ENCODE assay signal across 8 cellular contexts in genomic region chr10:30671011-30671616, GRCh38. TPM values are rescaled to one million over a fixed set of nuclear protein-coding genes. Genes with fewer than 3 reads are reported as not detected.
DNase-seq lines count a peak whose midpoint lies in the region; ATAC-seq, FAIRE-seq and TF ChIP-seq lines count a peak whose summit lies in the region.

No MANE protein-coding gene starts in this region.

- intact Hi-C loops in endothelial cell of umbilical vein (cut with micrococcal nuclease), result loop anchor here (1.0 kb wide), 2 partner anchors 27 to 31 kb away; no protein-coding TSS in a partner anchor

- H3K36me3 ChIP-seq in CD8-positive, alpha-beta memory T cell (ENCODE audit: insufficient read depth, low read length), result no peaks in the 10 kb centered on the region
- no peaks in the 10 kb centered on the region for H3K36me3 ChIP-seq in endothelial cell of umbilical vein (ENCODE audit: control insufficient read depth in 2 of 2, extremely low read depth in 1 of 2, insufficient read depth in 2 of 2, low read length in 2 of 2)
- H3K36me3 ChIP-seq in mucosa of rectum (ENCODE audit: control insufficient read depth in 2 of 2, insufficient read depth in 2 of 2, low read length in 2 of 2), result no peaks in the 10 kb centered on the region

- H3K27me3 Mint-ChIP-seq in CD8-positive, alpha-beta memory T cell, result peaks cover 13 to 30% of the 10 kb centered on the region in 2 donors
- no peaks in the 10 kb centered on the region for H3K27me3 Mint-ChIP-seq in T-helper 2 cell treated with Interferon-gamma antibody and Interleukin-4, amounts not matched to agents 5 μg/mL and 100 μg/mL, for 36 hours (ENCODE audit: low read depth)

- POLR2A ChIA-PET in CD8-positive, alpha-beta memory T cell (lab: Charles Lee), result no interaction called here
- POLR2A ChIA-PET in endothelial cell of umbilical vein (lab: Charles Lee), result no interaction called here

- TF ChIP-seq POLR2A in endothelial cell of umbilical vein (IDR thresholded peaks at IDR 0.05; ENCODE audit: low read depth, low read length), result no peak

- H3K4me3 ChIP-seq in CD8-positive, alpha-beta memory T cell (ENCODE audit: low read length), result no peak overlapping the region
- H3K4me3 ChIP-seq in endothelial cell of umbilical vein (replicated peaks in 1 of 3; ENCODE audit: insufficient read depth in 1 of 3, low read depth in 1 of 3, low read length in 3 of 3), result peak overlapping the region in 1 of 3 experiments; percentile 44
- peak overlapping the region; percentile 52 to 58 for H3K4me3 ChIP-seq in mucosa of rectum (ENCODE audit: low read length in 2 of 2)

- peak overlapping the region; percentile 35 for H3K9ac ChIP-seq in endothelial cell of umbilical vein (replicated peaks; ENCODE audit: extremely low read depth, insufficient read depth, low read length)
- H3K9ac ChIP-seq in mucosa of rectum (ENCODE audit: low read depth in 1 of 2, low read length in 2 of 2), result no peak overlapping the region

- no peaks in the 10 kb centered on the region for H3K9me3 ChIP-seq in CD8-positive, alpha-beta memory T cell (ENCODE audit: low read length)
- no peaks in the 10 kb centered on the region for H3K9me3 ChIP-seq in endothelial cell of umbilical vein (replicated peaks; ENCODE audit: control insufficient read depth, insufficient read depth, low read length)
- H3K9me3 ChIP-seq in mucosa of rectum (ENCODE audit: control insufficient read depth in 2 of 2, low read length in 2 of 2), result no peaks in the 10 kb centered on the region

- peak overlapping the region; percentile 76 for H3K4me2 ChIP-seq in endothelial cell of umbilical vein (ENCODE audit: insufficient read depth, low read length)

- dilution Hi-C loops in endothelial cell of umbilical vein (cut with MboI; ENCODE audit: extremely low pct_ligation_motif_present, low sequenced_read_pairs), result no loop called here

- no peak overlapping the region for H3K27ac ChIP-seq in CD8-positive, alpha-beta memory T cell (ENCODE audit: low read depth, low read length)
- no peak overlapping the region for H3K27ac ChIP-seq in endothelial cell of umbilical vein (ENCODE audit: insufficient read depth, low read depth, low read length)
- H3K27ac ChIP-seq in mucosa of rectum (ENCODE audit: low read depth in 2 of 2, low read length in 2 of 2), result no peak overlapping the region

- DNase-seq in CD8-positive, alpha-beta memory T cell, result peak in 3 of 5 donors; percentile 26 to 53 (median 40)
- peak; percentile 7 for DNase-seq in NCI-H146 treated with DMSO at 0.1 percent for 48 hours (lab: John Stamatoyannopoulos, UW; ENCODE audit: unreplicated experiment)
- no peak for DNase-seq in T-helper 2 cell treated with Interferon-gamma antibody and Interleukin-4, amounts not matched to agents 5 μg/mL and 100 μg/mL, for 36 hours (ENCODE audit: low spot score)
- DNase-seq in endothelial cell of umbilical vein (ENCODE audit: low read depth, low spot score), result peak; percentile 90

- H2AFZ ChIP-seq in endothelial cell of umbilical vein (ENCODE audit: low read depth, low read length), result peak overlapping the region; percentile 66

- H3K27me3 ChIP-seq in CD8-positive, alpha-beta memory T cell (ENCODE audit: insufficient read depth, low read length, poor library complexity, severe bottlenecking), result no peaks in the 10 kb centered on the region
- no peaks in the 10 kb centered on the region for H3K27me3 ChIP-seq in endothelial cell of umbilical vein (ENCODE audit: control insufficient read depth in 2 of 2, insufficient read depth in 2 of 2, low read length in 2 of 2)
- no peaks in the 10 kb centered on the region for H3K27me3 ChIP-seq in mucosa of rectum (ENCODE audit: control insufficient read depth in 2 of 2, insufficient read depth in 2 of 2, low read length in 2 of 2)

- H3K4me1 Mint-ChIP-seq in CD8-positive, alpha-beta memory T cell, result peaks cover 6 to 9% (median 9%) of the 10 kb centered on the region in 3 donors
- H3K4me1 Mint-ChIP-seq in T-helper 2 cell treated with Interferon-gamma antibody and Interleukin-4, amounts not matched to agents 5 μg/mL and 100 μg/mL, for 36 hours (ENCODE audit: low read depth), result peaks cover 15% of the 10 kb centered on the region

- H3K9me1 ChIP-seq in endothelial cell of umbilical vein (replicated peaks; ENCODE audit: control insufficient read depth, extremely low read depth, insufficient read depth, low read length), result no peaks in the 10 kb centered on the region

- H3K36me3 Mint-ChIP-seq in CD8-positive, alpha-beta memory T cell, result no peaks in the 10 kb centered on the region
- H3K36me3 Mint-ChIP-seq in T-helper 2 cell treated with Interferon-gamma antibody and Interleukin-4, amounts not matched to agents 5 μg/mL and 100 μg/mL, for 36 hours (ENCODE audit: low read depth), result no peaks in the 10 kb centered on the region

- TF ChIP-seq CTCF in endothelial cell of umbilical vein (IDR thresholded peaks at IDR 0.05; ENCODE audit: extremely low read depth in 1 of 2, insufficient read depth in 1 of 2, low read depth in 1 of 2, low read length in 2 of 2), result peak; percentile 62

- H3K79me2 ChIP-seq in endothelial cell of umbilical vein (ENCODE audit: control insufficient read depth, insufficient read depth, low read length), result no peaks in the 10 kb centered on the region

- H3K27ac Mint-ChIP-seq in CD8-positive, alpha-beta memory T cell, result no peak overlapping the region
- no peak overlapping the region for H3K27ac Mint-ChIP-seq in T-helper 2 cell treated with Interferon-gamma antibody and Interleukin-4, amounts not matched to agents 5 μg/mL and 100 μg/mL, for 36 hours

- H3K4me1 ChIP-seq in CD8-positive, alpha-beta memory T cell (ENCODE audit: insufficient read depth, low read length), result no peaks in the 10 kb centered on the region
- H3K4me1 ChIP-seq in endothelial cell of umbilical vein (ENCODE audit: control insufficient read depth, extremely low read depth, insufficient read depth, low read length) (peaks cover 15% of the 10 kb centered on the region), mucosa of rectum (ENCODE audit: control insufficient read depth in 2 of 2, insufficient read depth in 2 of 2, low read length in 2 of 2) (no peaks in the 10 kb centered on the region)

- ATAC-seq in GM18867 (IDR thresholded peaks at IDR 0.05; ENCODE audit: unreplicated experiment), result peak; percentile 55
- no peak for ATAC-seq in HG03039 (IDR thresholded peaks at IDR 0.05; ENCODE audit: unreplicated experiment)
- no peak for ATAC-seq in HG02610 (IDR thresholded peaks at IDR 0.05; ENCODE audit: unreplicated experiment)

- no TSS peak for BruUV-seq in endothelial cell of umbilical vein (replicated peaks; lab: Mats Ljungman, UMichigan)

- H3K9me3 Mint-ChIP-seq in CD8-positive, alpha-beta memory T cell, result no peaks in the 10 kb centered on the region
- no peaks in the 10 kb centered on the region for H3K9me3 Mint-ChIP-seq in T-helper 2 cell treated with Interferon-gamma antibody and Interleukin-4, amounts not matched to agents 5 μg/mL and 100 μg/mL, for 36 hours

- peak overlapping the region; percentile 24 to 79 (median 71) for H3K4me3 Mint-ChIP-seq in CD8-positive, alpha-beta memory T cell
- H3K4me3 Mint-ChIP-seq in T-helper 2 cell treated with Interferon-gamma antibody and Interleukin-4, amounts not matched to agents 5 μg/mL and 100 μg/mL, for 36 hours, result peak overlapping the region; percentile 67

- peak; percentile 92 for FAIRE-seq in endothelial cell of umbilical vein (lab: Jason Lieb, UNC)

- CTCF ChIA-PET in CD8-positive, alpha-beta memory T cell (lab: Charles Lee), result interaction anchor here (0.7 to 2.7 kb wide), 15 partner anchors 9 to 276 kb away, joined by 3 to 12 read pairs (median 4); no protein-coding TSS in a partner anchor
- CTCF ChIA-PET in endothelial cell of umbilical vein (lab: Charles Lee), result interaction anchor here (0.6 to 3.4 kb wide), 36 partner anchors 9 to 1539 kb away, joined by 3 to 94 read pairs (median 4); no protein-coding TSS in a partner anchor

- H4K20me1 ChIP-seq in endothelial cell of umbilical vein (replicated peaks; ENCODE audit: control insufficient read depth, extremely low read depth, insufficient read depth, low read length), result no peaks in the 10 kb centered on the region

TF ChIP-seq in endothelial cell of umbilical vein, 7 proteins besides CTCF, POLR2A, EP300 and RAD21:
- TF ChIP-seq FOS (IDR thresholded peaks at IDR 0.05; ENCODE audit: borderline replicate concordance, insufficient read depth, low read length) (no peak), GATA2 (IDR thresholded peaks at IDR 0.05; ENCODE audit: insufficient read depth, insufficient read length, low read depth, low read length) (no peak), JUN (IDR thresholded peaks at IDR 0.05; ENCODE audit: borderline replicate concordance, insufficient read depth, insufficient read length, low read depth) (no peak), MAX (IDR thresholded peaks at IDR 0.05; ENCODE audit: insufficient read depth, insufficient read length) (no peak), MYC (IDR thresholded peaks at IDR 0.05; ENCODE audit: low read depth, low read length) (no peak), EZH2 (IDR thresholded peaks at IDR 0.05; ENCODE audit: borderline replicate concordance, low read depth, low read length, severe bottlenecking) (no peak), POLR2AphosphoS5 (IDR thresholded peaks at IDR 0.05; ENCODE audit: insufficient read depth, low read depth, low read length) (no peak)
TF ChIP-seq in endothelial cell of umbilical vein: peak in this region for 0.

RNA-seq across cellular contexts. Expression of gene LYZL2, which starts 41.6 kb away (rescaled TPM):
- total RNA-seq in CD8-positive, alpha-beta memory T cell, result not detected
- polyA plus RNA-seq in CD8-positive, alpha-beta memory T cell, result not detected
- total RNA-seq in endothelial cell of umbilical vein, result not detected in 2 replicates
- not detected in 2 replicates for polyA plus RNA-seq in endothelial cell of umbilical vein
- not detected in 2 replicates for polyA plus RNA-seq in endothelial cell of umbilical vein (2011; cell fraction: cytosol; rRNA removed)
- not detected in 2 replicates for polyA plus RNA-seq in endothelial cell of umbilical vein (2011; cell fraction: nucleus; rRNA removed)
- polyA plus RNA-seq in endothelial cell of umbilical vein (2012), result not detected in 2 replicates
- not detected in 2 replicates for polyA minus RNA-seq in endothelial cell of umbilical vein
- polyA minus RNA-seq in endothelial cell of umbilical vein (2011; cell fraction: cytosol; rRNA and poly(A)+ RNA removed), result not detected
- not detected in 2 replicates for polyA minus RNA-seq in endothelial cell of umbilical vein (2011; cell fraction: nucleus; rRNA and poly(A)+ RNA removed)
